ENCODE assay signal across 11 cellular contexts in genomic region chr9:115234094-115234493, GRCh38.
DNase-seq lines count a peak whose midpoint lies in the region; ATAC-seq and TF ChIP-seq lines count a peak whose summit lies in the region.
"Had no signal": no experiment of that assay in that cellular context is flagged by ENCODE, and none has a peak within 500 bp of the region (broad histone marks: within the 10 kb centered on the region; RNA-seq: fewer than 3 reads in every experiment).

No MANE protein-coding gene starts in this region.

- H3K4me3 ChIP-seq in IMR-90 (ENCODE audit: insufficient read depth, low read depth, low read length): no peak overlapping the region
- H3K4me3 ChIP-seq: spleen had no signal

- H2AK5ac ChIP-seq in IMR-90 (ENCODE audit: low read depth, low read length): no peak overlapping the region

- no peak overlapping the region for H3K27ac Mint-ChIP-seq in activated CD8-positive, alpha-beta T cell treated with anti-CD3 and anti-CD28 coated beads for 36 hours

- H3K79me1 ChIP-seq in IMR-90 (ENCODE audit: low read depth in 1 of 2, low read length in 2 of 2): no peaks in the 10 kb centered on the region

- H3K36me3 Mint-ChIP-seq in activated CD8-positive, alpha-beta T cell treated with anti-CD3 and anti-CD28 coated beads for 36 hours (ENCODE audit: low read depth): no peaks in the 10 kb centered on the region

- peak overlapping the region; percentile 24; the same call in 1 of the 2 replicates for H3K4ac ChIP-seq in IMR-90 (ENCODE audit: low read depth, low read length)

- peak overlapping the region; percentile 29 for H3K4me2 ChIP-seq in IMR-90 (ENCODE audit: low read depth, low read length)

- no peak overlapping the region for H3K56ac ChIP-seq in IMR-90 (ENCODE audit: extremely low read depth, insufficient read depth, low read length)

- H3K9ac ChIP-seq in IMR-90 (ENCODE audit: low read depth, low read length): no peak overlapping the region

- H2BK120ac ChIP-seq in IMR-90 (ENCODE audit: low read depth, low read length): peak overlapping the region; percentile 28; the same call in 1 of the 2 replicates

- dilution Hi-C loops in IMR-90 (cut with HindIII; ENCODE audit: low sequenced_read_pairs, unreplicated experiment): no loop called here

- no peak for TF ChIP-seq POLR2A in IMR-90 (IDR thresholded peaks at IDR 0.05; ENCODE audit: low read depth, low read length)

- ATAC-seq in GM21619 (IDR thresholded peaks at IDR 0.05; ENCODE audit: unreplicated experiment) (peak; percentile 90), IMR-90 (ENCODE audit: low read depth) (peak; percentile 95), esophagus mucosa (peak; percentile 99)
- no peak for ATAC-seq in activated CD8-positive, alpha-beta T cell treated with anti-CD3 and anti-CD28 coated beads for 36 hours

- 0 out of 2 replicates have a peak overlapping the region, but pooled peaks have one; percentile 20 for H3K23ac ChIP-seq in IMR-90 (ENCODE audit: low read depth, low read length)

- H4K91ac ChIP-seq in IMR-90 (ENCODE audit: insufficient read depth, low read depth, low read length): peak overlapping the region; percentile 53

- CTCF ChIA-PET in IMR-90 (lab: Yijun Ruan, JAX): interaction anchor here (0.5 kb wide), 1 partner anchor 86 kb away, joined by 5 read pairs; no protein-coding TSS in a partner anchor
- CTCF ChIA-PET in activated CD8-positive, alpha-beta T cell treated with anti-CD3 and anti-CD28 coated beads for 36 hours (lab: Charles Lee): no interaction called here

- WGBS in IMR-90 (ENCODE audit: extremely low coverage in 2 of 2, insufficient read length in 1 of 2), 2 experiments: no CpG with 5 or more reads among the region's 2 CpGs

- no peak for TF ChIP-seq CTCF in IMR-90 (conservative IDR thresholded peaks at IDR 0.05; ENCODE audit: low read depth, low read length)
- TF ChIP-seq CTCF in activated CD8-positive, alpha-beta T cell treated with anti-CD3 and anti-CD28 coated beads for 36 hours (IDR thresholded peaks at IDR 0.05): no peak

- DNase-seq in A172 (ENCODE audit: low spot score): peak; percentile 94
- DNase-seq in IMR-90: peak; percentile 91
- no peak for DNase-seq in activated CD4-positive, CD25-positive, alpha-beta regulatory T cell (lab: John Stamatoyannopoulos, UW)
- DNase-seq in effector CD8-positive, alpha-beta T cell (lab: John Stamatoyannopoulos, UW): no peak
- DNase-seq in activated CD8-positive, alpha-beta T cell treated with anti-CD3 and anti-CD28 coated beads for 36 hours: no peak
- no peak for DNase-seq in stimulated activated CD4-positive, alpha-beta T cell treated with anti-CD3 and anti-CD28 coated beads, Interleukin-15, amount 100 ng/mL, for 24 hours
- DNase-seq: activated CD8-positive, alpha-beta memory T cell treated with anti-CD3 and anti-CD28 coated beads, Interleukin-2, amount 50 U/mL, for 4 hours; spleen had no signal

- no peaks in the 10 kb centered on the region for H4K20me1 ChIP-seq in IMR-90 (ENCODE audit: insufficient read depth, low read length)

- H3K4me1 ChIP-seq in IMR-90 (ENCODE audit: control insufficient read depth, insufficient read depth, low read length): peaks cover 10% of the 10 kb centered on the region
- H3K4me1 ChIP-seq: spleen had no signal

- peak overlapping the region; percentile 30 for H2AK9ac ChIP-seq in IMR-90 (replicated peaks; ENCODE audit: low read depth, low read length, poor library complexity)

- H3K9me1 ChIP-seq in IMR-90 (ENCODE audit: insufficient read depth, low read length): no peaks in the 10 kb centered on the region; the same call in 1 of the 2 replicates

- in situ Hi-C loops in IMR-90 (cut with MboI; ENCODE audit: low sequenced_read_pairs): no loop called here

- no peak overlapping the region for H2AFZ ChIP-seq in IMR-90 (replicated peaks; ENCODE audit: low read length, poor library complexity)

- H4K5ac ChIP-seq in IMR-90 (ENCODE audit: low read depth, low read length): peak overlapping the region; percentile 47; the same call in 1 of the 2 replicates

- peak overlapping the region in 1 of 2 experiments; percentile 6; a peak in 1 of 4 replicates for H4K8ac ChIP-seq in IMR-90 (ENCODE audit: low read depth in 2 of 2, low read length in 2 of 2)

- no peaks in the 10 kb centered on the region for H3K4me1 Mint-ChIP-seq in activated CD8-positive, alpha-beta T cell treated with anti-CD3 and anti-CD28 coated beads for 36 hours (ENCODE audit: low read depth)

- H3K27ac ChIP-seq in IMR-90 (ENCODE audit: insufficient read depth, low read length): no peak overlapping the region
- H3K27ac ChIP-seq: 22Rv1, spleen had no signal

- peaks cover 6% of the 10 kb centered on the region for H3K27me3 ChIP-seq in IMR-90 (ENCODE audit: control insufficient read depth, insufficient read depth, low read length)
- H3K27me3 ChIP-seq: spleen had no signal

- intact Hi-C loops in IMR-90 (cut with micrococcal nuclease): no loop called here
- intact Hi-C loops in activated CD8-positive, alpha-beta T cell treated with anti-CD3 and anti-CD28 coated beads for 36 hours (cut with micrococcal nuclease): no loop called here

- peak; percentile 26; the same call in 1 of the 2 replicates for TF ChIP-seq RAD21 in IMR-90 (IDR thresholded peaks at IDR 0.05; ENCODE audit: low read length)

- POLR2A ChIA-PET in IMR-90 (lab: Charles Lee; ENCODE audit: unreplicated experiment): interaction anchor here (0.6 kb wide), 1 partner anchor 29 kb away, joined by 3 read pairs; no protein-coding TSS in a partner anchor
- POLR2A ChIA-PET in activated CD8-positive, alpha-beta T cell treated with anti-CD3 and anti-CD28 coated beads for 36 hours (lab: Charles Lee): no interaction called here

- 0 out of 3 replicates have a peak overlapping the region, but pooled peaks have one; percentile 42 for H2BK15ac ChIP-seq in IMR-90 (ENCODE audit: low read depth, low read length)

- H3K9me3 Mint-ChIP-seq in activated CD8-positive, alpha-beta T cell treated with anti-CD3 and anti-CD28 coated beads for 36 hours: no peaks in the 10 kb centered on the region

- BruUV-seq in IMR-90 (replicated peaks; lab: Mats Ljungman, UMichigan): no TSS peak

- peak overlapping the region; percentile 69 for H3K18ac ChIP-seq in IMR-90 (ENCODE audit: low read depth, low read length)

- peaks cover 18% of the 10 kb centered on the region for H3K27me3 Mint-ChIP-seq in activated CD8-positive, alpha-beta T cell treated with anti-CD3 and anti-CD28 coated beads for 36 hours

- no peaks in the 10 kb centered on the region for H3K9me3 ChIP-seq in IMR-90 (ENCODE audit: control insufficient read depth, insufficient read depth, low read length)
- H3K9me3 ChIP-seq: spleen had no signal

- no peak overlapping the region for H3K4me3 Mint-ChIP-seq in activated CD8-positive, alpha-beta T cell treated with anti-CD3 and anti-CD28 coated beads for 36 hours

- H2BK5ac ChIP-seq in IMR-90 (ENCODE audit: low read depth, low read length, poor library complexity, severe bottlenecking): no peak overlapping the region

- H3K36me3 ChIP-seq in IMR-90 (ENCODE audit: control insufficient read depth, insufficient read depth, low read length): no peaks in the 10 kb centered on the region
- H3K36me3 ChIP-seq: spleen had no signal

- peak overlapping the region; percentile 3 for H2BK20ac ChIP-seq in IMR-90 (ENCODE audit: low read depth, low read length)

- peak overlapping the region; percentile 66; the same call in 1 of the 2 replicates for H3K14ac ChIP-seq in IMR-90 (replicated peaks; ENCODE audit: low read depth, low read length)

TF ChIP-seq in IMR-90, 13 proteins besides CTCF, POLR2A, EP300 and RAD21:
- TF ChIP-seq MAZ (IDR thresholded peaks at IDR 0.05; ENCODE audit: borderline replicate concordance, low read depth, low read length) (no peak), FOS (IDR thresholded peaks at IDR 0.05; ENCODE audit: low read depth, low read length) (peak; percentile 72; the same call in 1 of the 2 replicates), MAFK (IDR thresholded peaks at IDR 0.05; ENCODE audit: low read depth, low read length) (peak; percentile 3; the same call in 1 of the 2 replicates)

Comparison
In these comparisons a context has a peak if more than half of its experiments do, and no peak if none do; other contexts are left out.
1. DNase-seq: peak in A172 (single experiment) and IMR-90 (single experiment); none in activated CD4-positive, CD25-positive, alpha-beta regulatory T cell (0 of 4), effector CD8-positive, alpha-beta T cell (single experiment), activated CD8-positive, alpha-beta T cell treated with anti-CD3 and anti-CD28 coated beads for 36 hours (single experiment) and stimulated activated CD4-positive, alpha-beta T cell treated with anti-CD3 and anti-CD28 coated beads, Interleukin-15, amount 100 ng/mL, for 24 hours (single experiment).